In genomic region chr6:85463621-85464259, GRCh38 we compare ENCODE assay signal across 13 cellular contexts. TPM values are rescaled to one million over a fixed set of nuclear protein-coding genes. Genes with fewer than 3 reads are reported as not detected.
DNase-seq lines count a peak whose midpoint lies in the region; ATAC-seq and TF ChIP-seq lines count a peak whose summit lies in the region.
"Had no signal": no experiment of that assay in that cellular context is flagged by ENCODE, and none has a peak within 500 bp of the region (broad histone marks: within the 10 kb centered on the region; RNA-seq: fewer than 3 reads in every experiment).

No MANE protein-coding gene starts in this region.

- peaks cover 74% of the 10 kb centered on the region for H3K4me1 Mint-ChIP-seq in activated T-cell treated with anti-CD3 and anti-CD28 coated beads, Interleukin-2, amount 50 U/mL, for 72 hours (ENCODE audit: low read depth)
- peaks cover 66% of the 10 kb centered on the region for H3K4me1 Mint-ChIP-seq in activated T-cell treated with anti-CD3 and anti-CD28 coated beads, Interleukin-2, amount 50 U/mL, for 4 hours (ENCODE audit: low read depth)
- H3K4me1 Mint-ChIP-seq in effector memory CD8-positive, alpha-beta T cell (ENCODE audit: low read depth in 2 of 2): peaks cover 46 to 50% of the 10 kb centered on the region in 2 donors

- H3K36me3 Mint-ChIP-seq in activated T-cell treated with anti-CD3 and anti-CD28 coated beads, Interleukin-2, amount 50 U/mL, for 72 hours (ENCODE audit: insufficient read depth in 2 of 2): no peaks in the 10 kb centered on the region
- no peaks in the 10 kb centered on the region for H3K36me3 Mint-ChIP-seq in activated T-cell treated with anti-CD3 and anti-CD28 coated beads, Interleukin-2, amount 50 U/mL, for 4 hours (ENCODE audit: insufficient read depth)
- H3K36me3 Mint-ChIP-seq in effector memory CD8-positive, alpha-beta T cell (ENCODE audit: insufficient read depth): peaks cover 12% of the 10 kb centered on the region

- H3K4me1 ChIP-seq in RWPE2 (ENCODE audit: insufficient read depth, poor library complexity, severe bottlenecking): peaks cover 70% of the 10 kb centered on the region
- H3K4me1 ChIP-seq in thoracic aorta (ENCODE audit: control insufficient read depth in 1 of 2, low read depth in 2 of 2): peaks cover 54 to 76% of the 10 kb centered on the region in 2 donors

- H3K4me3 ChIP-seq in RWPE2 (ENCODE audit: severe bottlenecking) (no peak overlapping the region), thoracic aorta (no peak overlapping the region)
- H3K4me3 ChIP-seq: dorsolateral prefrontal cortex, spleen had no signal

- H3K9me3 Mint-ChIP-seq in activated T-cell treated with anti-CD3 and anti-CD28 coated beads, Interleukin-2, amount 50 U/mL, for 72 hours: no peaks in the 10 kb centered on the region
- no peaks in the 10 kb centered on the region for H3K9me3 Mint-ChIP-seq in activated T-cell treated with anti-CD3 and anti-CD28 coated beads, Interleukin-2, amount 50 U/mL, for 4 hours
- H3K9me3 Mint-ChIP-seq in effector memory CD8-positive, alpha-beta T cell: no peaks in the 10 kb centered on the region

- TF ChIP-seq CTCF in RWPE2 (IDR thresholded peaks at IDR 0.05; ENCODE audit: poor library complexity, severe bottlenecking) (no peak), thoracic aorta (IDR thresholded peaks at IDR 0.05) (no peak)

- H3K4me3 Mint-ChIP-seq in activated T-cell treated with anti-CD3 and anti-CD28 coated beads, Interleukin-2, amount 50 U/mL, for 72 hours: peak overlapping the region; percentile 66 to 72
- no peak overlapping the region for H3K4me3 Mint-ChIP-seq in activated T-cell treated with anti-CD3 and anti-CD28 coated beads, Interleukin-2, amount 50 U/mL, for 4 hours
- no peak overlapping the region for H3K4me3 Mint-ChIP-seq in effector memory CD8-positive, alpha-beta T cell

- DNase-seq in activated T-cell treated with anti-CD3 and anti-CD28 coated beads, Interleukin-2, amount 50 U/mL, for 72 hours: no peak
- DNase-seq in activated T-cell treated with anti-CD3 and anti-CD28 coated beads, Interleukin-2, amount 50 U/mL, for 4 hours: no peak
- DNase-seq in RWPE2 (ENCODE audit: low spot score) (no peak), thoracic aorta (ENCODE audit: low spot score) (no peak), HUDEP-2 (lab: John Stamatoyannopoulos, UW; ENCODE audit: unreplicated experiment in 76 of 76) (no peak)
- no peak for DNase-seq in effector memory CD8-positive, alpha-beta T cell
- DNase-seq: DMS53, NCI-H187 treated with DMSO at 0.1 percent for 48 hours, occipital lobe, spleen had no signal

- no peak for ATAC-seq in activated T-cell treated with anti-CD3 and anti-CD28 coated beads, Interleukin-2, amount 50 U/mL, for 72 hours (replicated peaks in 1 of 2)
- ATAC-seq in activated T-cell treated with anti-CD3 and anti-CD28 coated beads, Interleukin-2, amount 50 U/mL, for 4 hours: no peak
- ATAC-seq in RWPE2 (ENCODE audit: low read depth) (no peak), thoracic aorta (ENCODE audit: insufficient number of reproducible peaks, low FRiP score, low read depth) (no peak), GM21717 (IDR thresholded peaks at IDR 0.05; ENCODE audit: unreplicated experiment) (no peak), GM21526 (IDR thresholded peaks at IDR 0.05; ENCODE audit: low FRiP score, unreplicated experiment) (no peak)
- no peak for ATAC-seq in effector memory CD8-positive, alpha-beta T cell (replicated peaks)

- peak overlapping the region; percentile 99 for H3K27ac ChIP-seq in RWPE2 (ENCODE audit: poor library complexity, severe bottlenecking)
- H3K27ac ChIP-seq in thoracic aorta: peak overlapping the region; percentile 87 to 88

- peak overlapping the region; percentile 78 for H3K27ac Mint-ChIP-seq in activated T-cell treated with anti-CD3 and anti-CD28 coated beads, Interleukin-2, amount 50 U/mL, for 72 hours
- H3K27ac Mint-ChIP-seq in effector memory CD8-positive, alpha-beta T cell: peak overlapping the region; percentile 24 to 78

- H3K27me3 Mint-ChIP-seq in activated T-cell treated with anti-CD3 and anti-CD28 coated beads, Interleukin-2, amount 50 U/mL, for 72 hours (ENCODE audit: low read depth): no peaks in the 10 kb centered on the region
- H3K27me3 Mint-ChIP-seq in activated T-cell treated with anti-CD3 and anti-CD28 coated beads, Interleukin-2, amount 50 U/mL, for 4 hours (ENCODE audit: low read depth): peaks cover 6% of the 10 kb centered on the region
- peaks cover 6 to 7% of the 10 kb centered on the region in 2 donors for H3K27me3 Mint-ChIP-seq in effector memory CD8-positive, alpha-beta T cell

- H3K36me3 ChIP-seq in RWPE2 (ENCODE audit: low read depth) (peaks cover 7% of the 10 kb centered on the region), thoracic aorta (no peaks in the 10 kb centered on the region)

- no peaks in the 10 kb centered on the region for H3K9me3 ChIP-seq in RWPE2 (ENCODE audit: severe bottlenecking)
- no peaks in the 10 kb centered on the region for H3K9me3 ChIP-seq in thoracic aorta
- H3K9me3 ChIP-seq: spleen had no signal

- H3K27me3 ChIP-seq in RWPE2 (ENCODE audit: insufficient read depth, poor library complexity, severe bottlenecking): no peaks in the 10 kb centered on the region
- no peaks in the 10 kb centered on the region for H3K27me3 ChIP-seq in thoracic aorta (replicated peaks; ENCODE audit: insufficient read depth)
- H3K27me3 ChIP-seq: spleen had no signal

RNA-seq across cellular contexts. Expression of gene NT5E, which starts 13.9 kb away (rescaled TPM):
- total RNA-seq in activated T-cell treated with anti-CD3 and anti-CD28 coated beads, Interleukin-2, amount 50 U/mL, for 72 hours: 10 to 100 TPM in 1 of 2 donors, 1 to 10 TPM in 1; 6.2 to 13.1 TPM
- 10 to 100 TPM in 2 of 3 donors, 1 to 10 TPM in 1; 9.4 to 18.4 (median 13.4) TPM for total RNA-seq in activated T-cell treated with anti-CD3 and anti-CD28 coated beads, Interleukin-2, amount 50 U/mL, for 4 hours
- total RNA-seq in thoracic aorta: 10 to 100 TPM; 47.4 to 57.4 TPM

Comparison
In these comparisons a context has a peak if more than half of its experiments do, and no peak if none do; other contexts are left out.
1. H3K4me3 Mint-ChIP-seq: peak in activated T-cell treated with anti-CD3 and anti-CD28 coated beads, Interleukin-2, amount 50 U/mL, for 72 hours (2 of 2); none in activated T-cell treated with anti-CD3 and anti-CD28 coated beads, Interleukin-2, amount 50 U/mL, for 4 hours (single experiment) and effector memory CD8-positive, alpha-beta T cell (0 of 2).